Comparison of ENCODE assay signal across 9 cellular contexts in the genomic region with DNA sequence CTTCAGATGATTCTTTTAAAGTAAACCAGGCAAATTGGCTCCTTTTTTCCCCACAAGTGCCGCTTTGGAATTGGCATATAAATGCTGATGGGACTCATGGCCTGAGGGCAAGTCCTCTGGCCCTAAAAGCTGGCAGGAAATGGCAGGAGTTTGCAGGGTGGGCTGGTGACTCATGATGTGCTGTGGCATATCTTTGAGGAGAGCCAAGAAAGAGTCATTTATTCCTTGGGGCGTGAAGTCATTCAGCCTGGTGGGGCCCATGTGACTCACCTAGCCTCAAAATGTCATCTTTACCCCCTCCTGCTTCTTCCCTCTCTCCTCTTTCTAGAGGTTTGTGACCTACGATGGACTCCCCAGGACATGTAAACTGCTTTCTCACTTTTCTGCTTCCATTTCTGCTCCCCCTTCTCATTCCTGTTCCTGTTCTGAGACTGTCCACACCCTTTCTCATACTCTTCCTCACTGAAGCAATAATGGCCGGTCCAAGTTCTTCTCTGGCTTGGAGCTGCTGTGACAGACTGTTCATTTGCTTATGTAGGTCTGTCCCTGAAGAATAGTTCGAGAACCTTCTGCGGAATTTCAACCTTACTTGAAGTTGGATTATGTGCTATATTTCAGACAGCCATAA.
DNase-seq lines count a peak whose midpoint lies in the region; ATAC-seq and TF ChIP-seq lines count a peak whose summit lies in the region.
"Had no signal": no experiment of that assay in that cellular context is flagged by ENCODE, and none has a peak within 500 bp of the region (broad histone marks: within the 10 kb centered on the region; RNA-seq: fewer than 3 reads in every experiment).

No MANE protein-coding gene starts in this region.

- peak; percentile 9 for DNase-seq in activated naive CD4-positive, alpha-beta T cell treated with Interleukin-2 at 50 U/mL for 16 hours
- DNase-seq in activated naive CD4-positive, alpha-beta T cell (lab: John Stamatoyannopoulos, UW), result no peak
- DNase-seq in SK-N-SH (no peak), fibroblast of the conjunctiva (ENCODE audit: low read depth) (peak; percentile 73), upper lobe of right lung (no peak), KG1 (lab: John Stamatoyannopoulos, UW) (no peak)
- DNase-seq: left ventricle myocardium inferior had no signal

- H3K9me3 ChIP-seq in SK-N-SH (no peaks in the 10 kb centered on the region), upper lobe of right lung (peaks cover 4% of the 10 kb centered on the region)

- H3K4me3 Mint-ChIP-seq in stimulated activated naive CD8-positive, alpha-beta T cell treated with anti-CD3 and anti-CD28 coated beads, Interleukin-15, Interleukin-2, amounts not matched to agents 100 ng/mL and 50 ng/mL, for 24 hours, result peak overlapping the region; percentile 59

- H2AFZ ChIP-seq in SK-N-SH (ENCODE audit: low read depth), result peak overlapping the region; percentile 66; the same call in 1 of the 2 replicates

- ATAC-seq in upper lobe of right lung (no peak), HG02588 (IDR thresholded peaks at IDR 0.05; ENCODE audit: unreplicated experiment) (no peak)

- CTCF ChIA-PET in SK-N-SH (lab: Yijun Ruan, JAX), result no interaction called here

- peak overlapping the region; percentile 97 for H3K27ac Mint-ChIP-seq in stimulated activated naive CD8-positive, alpha-beta T cell treated with anti-CD3 and anti-CD28 coated beads, Interleukin-15, Interleukin-2, amounts not matched to agents 100 ng/mL and 50 ng/mL, for 24 hours

- TF ChIP-seq CTCF in SK-N-SH (IDR thresholded peaks at IDR 0.05), result no peak
- TF ChIP-seq CTCF in upper lobe of right lung (IDR thresholded peaks at IDR 0.05), result no peak

- POLR2A ChIA-PET in SK-N-SH (lab: Yijun Ruan, JAX), result no interaction called here

- TF ChIP-seq EP300 in SK-N-SH (IDR thresholded peaks at IDR 0.05; ENCODE audit: borderline replicate concordance in 1 of 2, low read depth in 1 of 2, low read length in 1 of 2), result peak; percentile 13 to 97; a peak in 3 of 4 replicates

- H3K9me2 ChIP-seq in SK-N-SH, result no peaks in the 10 kb centered on the region

- H3K4me3 ChIP-seq in SK-N-SH (ENCODE audit: low read depth in 2 of 2, low read length in 1 of 2) (no peak overlapping the region), upper lobe of right lung (no peak overlapping the region)
- H3K4me3 ChIP-seq: left ventricle myocardium inferior had no signal

- peak overlapping the region; percentile 42 for H3K4me2 ChIP-seq in SK-N-SH

- H3F3A ChIP-seq in SK-N-SH (replicated peaks; ENCODE audit: insufficient read depth), result peaks cover 24% of the 10 kb centered on the region

- H3K4me1 Mint-ChIP-seq in stimulated activated naive CD8-positive, alpha-beta T cell treated with anti-CD3 and anti-CD28 coated beads, Interleukin-15, Interleukin-2, amounts not matched to agents 100 ng/mL and 50 ng/mL, for 24 hours (ENCODE audit: low read depth), result peaks cover 38% of the 10 kb centered on the region

- no peaks in the 10 kb centered on the region for H4K20me1 ChIP-seq in SK-N-SH (ENCODE audit: insufficient read depth)

- peaks cover 4% of the 10 kb centered on the region for H3K27me3 Mint-ChIP-seq in stimulated activated naive CD8-positive, alpha-beta T cell treated with anti-CD3 and anti-CD28 coated beads, Interleukin-15, Interleukin-2, amounts not matched to agents 100 ng/mL and 50 ng/mL, for 24 hours

- WGBS in SK-N-SH (ENCODE audit: low lambda C conversion rate), result 46% methylated on average over 6 of the region's 6 CpGs

- no peaks in the 10 kb centered on the region for H3K79me2 ChIP-seq in SK-N-SH (ENCODE audit: insufficient read depth)

- H3K4me1 ChIP-seq in SK-N-SH (ENCODE audit: control insufficient read depth in 1 of 2, insufficient read depth in 2 of 2, low read depth in 1 of 2, low read length in 1 of 2) (peaks cover 3 to 9% of the 10 kb centered on the region in 2 experiments), upper lobe of right lung (no peaks in the 10 kb centered on the region)
- H3K4me1 ChIP-seq: left ventricle myocardium inferior had no signal

- intact Hi-C loops in upper lobe of right lung (cut with DNase I), result no loop called here

- H3K36me3 ChIP-seq in SK-N-SH (replicated peaks in 1 of 2; ENCODE audit: control insufficient read depth in 1 of 2, insufficient read depth in 2 of 2, low read length in 1 of 2), result no peaks in the 10 kb centered on the region
- H3K36me3 ChIP-seq in upper lobe of right lung, result no peaks in the 10 kb centered on the region
- H3K36me3 ChIP-seq: left ventricle myocardium inferior had no signal

- no peaks in the 10 kb centered on the region for H3K27me3 ChIP-seq in SK-N-SH (ENCODE audit: insufficient read depth)
- no peaks in the 10 kb centered on the region for H3K27me3 ChIP-seq in upper lobe of right lung

- H3K36me3 Mint-ChIP-seq in stimulated activated naive CD8-positive, alpha-beta T cell treated with anti-CD3 and anti-CD28 coated beads, Interleukin-15, Interleukin-2, amounts not matched to agents 100 ng/mL and 50 ng/mL, for 24 hours (ENCODE audit: low read depth), result peaks cover 10% of the 10 kb centered on the region

- H3K9ac ChIP-seq in SK-N-SH, result peak overlapping the region; percentile 36

- H3K27ac ChIP-seq in SK-N-SH (ENCODE audit: low read depth in 2 of 2, low read length in 1 of 2) (peak overlapping the region in 1 of 2 experiments; percentile 90; a peak in 3 of 4 replicates), upper lobe of right lung (no peak overlapping the region)
- H3K27ac ChIP-seq: left ventricle myocardium inferior had no signal

- TF ChIP-seq RAD21 in SK-N-SH (IDR thresholded peaks at IDR 0.05; ENCODE audit: low read length), result no peak

- H3K9me3 Mint-ChIP-seq in stimulated activated naive CD8-positive, alpha-beta T cell treated with anti-CD3 and anti-CD28 coated beads, Interleukin-15, Interleukin-2, amounts not matched to agents 100 ng/mL and 50 ng/mL, for 24 hours, result peaks cover 14% of the 10 kb centered on the region

TF ChIP-seq in SK-N-SH, 30 proteins besides CTCF, POLR2A, EP300 and RAD21:
- TF ChIP-seq, protein P1, sequence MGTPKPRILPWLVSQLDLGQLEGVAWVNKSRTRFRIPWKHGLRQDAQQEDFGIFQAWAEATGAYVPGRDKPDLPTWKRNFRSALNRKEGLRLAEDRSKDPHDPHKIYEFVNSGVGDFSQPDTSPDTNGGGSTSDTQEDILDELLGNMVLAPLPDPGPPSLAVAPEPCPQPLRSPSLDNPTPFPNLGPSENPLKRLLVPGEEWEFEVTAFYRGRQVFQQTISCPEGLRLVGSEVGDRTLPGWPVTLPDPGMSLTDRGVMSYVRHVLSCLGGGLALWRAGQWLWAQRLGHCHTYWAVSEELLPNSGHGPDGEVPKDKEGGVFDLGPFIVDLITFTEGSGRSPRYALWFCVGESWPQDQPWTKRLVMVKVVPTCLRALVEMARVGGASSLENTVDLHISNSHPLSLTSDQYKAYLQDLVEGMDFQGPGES (IDR thresholded peaks at IDR 0.05; ENCODE audit: low read depth, low read length), result no peak
- TF ChIP-seq RFX5 (IDR thresholded peaks at IDR 0.05; ENCODE audit: low read length) (no peak), FOXM1 (IDR thresholded peaks at IDR 0.05; ENCODE audit: low read depth) (peak; percentile 82; the same call in 1 of the 2 replicates), ELF1 (IDR thresholded peaks at IDR 0.05) (no peak), MEF2A (IDR thresholded peaks at IDR 0.05; ENCODE audit: borderline replicate concordance, low read depth) (peak; percentile 54; the same call in 1 of the 2 replicates), TEAD4 (IDR thresholded peaks at IDR 0.05; ENCODE audit: borderline replicate concordance, insufficient read depth) (peak; percentile 80), RXRA (IDR thresholded peaks at IDR 0.05; ENCODE audit: borderline replicate concordance, low read depth) (peak; percentile 79; the same call in 1 of the 2 replicates), MAX (IDR thresholded peaks at IDR 0.05; ENCODE audit: low read depth) (peak; percentile 62; the same call in 1 of the 2 replicates), YY1 (IDR thresholded peaks at IDR 0.05; ENCODE audit: low read depth) (no peak; the same call in 1 of the 2 replicates), POLR2AphosphoS5 (IDR thresholded peaks at IDR 0.05; ENCODE audit: low read depth, low read length) (peak; percentile 61; the same call in 1 of the 2 replicates), TCF12 (IDR thresholded peaks at IDR 0.05) (peak; percentile 90), SIN3A (IDR thresholded peaks at IDR 0.05; ENCODE audit: borderline replicate concordance, low read depth, low read length) (0 out of 2 replicates have a peak, but pooled peaks have one; percentile 15), NFIC (IDR thresholded peaks at IDR 0.05; ENCODE audit: borderline replicate concordance) (peak; percentile 98), TAF1 (IDR thresholded peaks at IDR 0.05; ENCODE audit: borderline replicate concordance, low read depth, low read length) (no peak), EZH2phosphoT487 (IDR thresholded peaks at IDR 0.05; ENCODE audit: borderline replicate concordance, low read depth) (no peak), FOSL2 (IDR thresholded peaks at IDR 0.05; ENCODE audit: borderline replicate concordance, low read depth) (peak; percentile 99), JUND (IDR thresholded peaks at IDR 0.05) (peak; percentile 97), USF1 (IDR thresholded peaks at IDR 0.05; ENCODE audit: borderline replicate concordance, low read depth) (peak; percentile 68; the same call in 1 of the 2 replicates)
- TF ChIP-seq, protein P2, sequence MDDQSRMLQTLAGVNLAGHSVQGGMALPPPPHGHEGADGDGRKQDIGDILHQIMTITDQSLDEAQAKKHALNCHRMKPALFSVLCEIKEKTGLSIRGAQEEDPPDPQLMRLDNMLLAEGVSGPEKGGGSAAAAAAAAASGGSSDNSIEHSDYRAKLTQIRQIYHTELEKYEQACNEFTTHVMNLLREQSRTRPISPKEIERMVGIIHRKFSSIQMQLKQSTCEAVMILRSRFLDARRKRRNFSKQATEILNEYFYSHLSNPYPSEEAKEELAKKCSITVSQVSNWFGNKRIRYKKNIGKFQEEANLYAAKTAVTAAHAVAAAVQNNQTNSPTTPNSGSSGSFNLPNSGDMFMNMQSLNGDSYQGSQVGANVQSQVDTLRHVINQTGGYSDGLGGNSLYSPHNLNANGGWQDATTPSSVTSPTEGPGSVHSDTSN (IDR thresholded peaks at IDR 0.05), result peak; percentile 85

Comparison
In these comparisons a context has a peak if more than half of its experiments do, and no peak if none do; other contexts are left out.
1. DNase-seq: peak in activated naive CD4-positive, alpha-beta T cell treated with Interleukin-2 at 50 U/mL for 16 hours (single experiment) and fibroblast of the conjunctiva (single experiment); none in activated naive CD4-positive, alpha-beta T cell (0 of 4), SK-N-SH (single experiment), upper lobe of right lung (single experiment) and KG1 (single experiment).